ENCODE assay signal across 1 cellular context in genomic region chr3:37993811-37994638, GRCh38.
TF ChIP-seq lines count a peak whose summit lies in the region.

No MANE protein-coding gene starts in this region.

TF ChIP-seq in WTC11, 78 proteins besides CTCF, POLR2A, EP300 and RAD21 (continued from another document):
- no peak for TF ChIP-seq ZBTB43 (CRISPR knock-in tag; IDR thresholded peaks at IDR 0.05)
- TF ChIP-seq ARID4B (CRISPR knock-in tag; IDR thresholded peaks at IDR 0.05; ENCODE audit: borderline replicate concordance): no peak
- TF ChIP-seq STAT6 (CRISPR knock-in tag; conservative IDR thresholded peaks at IDR 0.05; ENCODE audit: low read depth): no peak
- peak; percentile 80; the same call in 1 of the 2 replicates for TF ChIP-seq HMGXB4 (CRISPR knock-in tag; IDR thresholded peaks at IDR 0.05)
- peak; percentile 95 for TF ChIP-seq ETV6 (CRISPR knock-in tag; IDR thresholded peaks at IDR 0.05)
- peak; percentile 65; the same call in 1 of the 2 replicates for TF ChIP-seq FOXK1 (CRISPR knock-in tag; IDR thresholded peaks at IDR 0.05)
- TF ChIP-seq CREM (CRISPR knock-in tag; IDR thresholded peaks at IDR 0.05): peak; percentile 53; the same call in 1 of the 2 replicates
- TF ChIP-seq ZNF281 (CRISPR knock-in tag; IDR thresholded peaks at IDR 0.05): peak; percentile 42; the same call in 1 of the 2 replicates
